8 cellular contexts compared by ENCODE assay signal in genomic region chr1:179293340-179294327, GRCh38.
DNase-seq lines count a peak whose midpoint lies in the region; ATAC-seq lines count a peak whose summit lies in the region.

TSS of gene SOAT1 (plus strand) at chr1:179293797. CDS start at chr1:179302685, 8,888 bp downstream.

- DNase-seq in AG08396 (ENCODE audit: low spot score), result peak; percentile 94
- peak; percentile 74 for DNase-seq in NCI-H226
- peak; percentile 79 to 91 (median 84) for DNase-seq in activated CD4-positive, CD25-positive, alpha-beta regulatory T cell (lab: John Stamatoyannopoulos, UW)
- peak; percentile 89 for DNase-seq in central memory CD4-positive, alpha-beta T cell
- peak; percentile 98 for DNase-seq in islet precursor cell
- DNase-seq in stimulated activated CD4-positive, alpha-beta T cell treated with anti-CD3 and anti-CD28 coated beads, Interleukin-15, amount 100 ng/mL, for 1 hour (ENCODE audit: low read depth in 1 of 2, low spot score in 1 of 2), result peak; percentile 85 to 88

- peak; percentile 84 for ATAC-seq in GM18870 (IDR thresholded peaks at IDR 0.05; ENCODE audit: unreplicated experiment)
- ATAC-seq in HG03135 (IDR thresholded peaks at IDR 0.05; ENCODE audit: unreplicated experiment), result peak; percentile 95

Comparison
In these comparisons a context has a peak if more than half of its experiments do, and no peak if none do; other contexts are left out.
1. Peak in every context shown above with its lines: DNase-seq and ATAC-seq.